Comparison of ENCODE assay signal across 23 cellular contexts in genomic region chr9:97994695-97995094, GRCh38. TPM values are rescaled to one million over a fixed set of nuclear protein-coding genes. Genes with fewer than 3 reads are reported as not detected.
"Had no signal": no experiment of that assay in that cellular context is flagged by ENCODE, and none has a peak within 500 bp of the region (broad histone marks: within the 10 kb centered on the region; RNA-seq: fewer than 3 reads in every experiment).

No MANE protein-coding gene starts in this region.

- H3K9me3 Mint-ChIP-seq: central memory CD8-positive, alpha-beta T cell; naive B cell; neural crest cell; stimulated activated memory B cell treated with anti-CD40 and anti-IgM and Interleukin-4, amounts not matched to agents 10 μg/mL and 1 μg/mL and 100 μg/mL, for 72 hours; stimulated activated naive CD8-positive, alpha-beta T cell treated with anti-CD3 and anti-CD28 coated beads, Interleukin-15, Interleukin-2, amounts not matched to agents 100 ng/mL and 50 ng/mL, for 24 hours had no signal

- H3K36me3 ChIP-seq: ovary had no signal

- H3K27me3 Mint-ChIP-seq: central memory CD8-positive, alpha-beta T cell; naive B cell; stimulated activated memory B cell treated with anti-CD40 and anti-IgM and Interleukin-4, amounts not matched to agents 10 μg/mL and 1 μg/mL and 100 μg/mL, for 72 hours; stimulated activated naive CD8-positive, alpha-beta T cell treated with anti-CD3 and anti-CD28 coated beads, Interleukin-15, Interleukin-2, amounts not matched to agents 100 ng/mL and 50 ng/mL, for 24 hours had no signal

- H3K4me3 ChIP-seq: heart left ventricle, ovary, right lobe of liver, spleen, tibial nerve had no signal

- H3K27ac ChIP-seq: heart left ventricle, ovary, right lobe of liver, tibial nerve had no signal

- H3K27ac Mint-ChIP-seq: naive B cell; stimulated activated memory B cell treated with anti-CD40 and anti-IgM and Interleukin-4, amounts not matched to agents 10 μg/mL and 1 μg/mL and 100 μg/mL, for 72 hours had no signal

- H3K27me3 ChIP-seq: heart left ventricle, ovary, right lobe of liver, spleen, tibial nerve had no signal

- H3K9me3 ChIP-seq: heart left ventricle, ovary, right lobe of liver, spleen, tibial nerve had no signal

- H3K4me3 Mint-ChIP-seq: central memory CD8-positive, alpha-beta T cell; neural crest cell; stimulated activated memory B cell treated with anti-CD40 and anti-IgM and Interleukin-4, amounts not matched to agents 10 μg/mL and 1 μg/mL and 100 μg/mL, for 72 hours; stimulated activated naive CD8-positive, alpha-beta T cell treated with anti-CD3 and anti-CD28 coated beads, Interleukin-15, Interleukin-2, amounts not matched to agents 100 ng/mL and 50 ng/mL, for 24 hours had no signal

- ATAC-seq: esophagus mucosa; heart left ventricle; right lobe of liver; stimulated activated memory B cell treated with anti-CD40 and anti-IgM and Interleukin-4, amounts not matched to agents 10 μg/mL and 1 μg/mL and 100 μg/mL, for 72 hours had no signal

- DNase-seq: effector memory CD4-positive, alpha-beta T cell; heart left ventricle; hippocampal formation; mammary epithelial cell; midbrain; naive B cell; nucleus accumbens; ovary; right lobe of liver; spleen; stimulated activated CD4-positive, alpha-beta T cell treated with anti-CD3 and anti-CD28 coated beads, Interleukin-15, amount 100 ng/mL, for 24 hours; stimulated activated CD4-positive, alpha-beta T cell treated with anti-CD3 and anti-CD28 coated beads, Interleukin-1b, Interleukin-23, amount 100 ng/mL, for 48 hours; stimulated activated CD4-positive, alpha-beta T cell treated with anti-CD3 and anti-CD28 coated beads, Interleukin-4, amount 100 ng/mL, for 24 hours had no signal

RNA-seq across cellular contexts. Expression of gene HEMGN, which starts 56.7 kb away (rescaled TPM):
- total RNA-seq: esophagus mucosa, fibroblast of lung, glomerular endothelial cell, kidney epithelial cell, mammary epithelial cell, neural crest cell, tibial nerve, ureter had no signal
- polyA plus RNA-seq: fibroblast of lung, heart left ventricle, mammary epithelial cell, ovary had no signal
